Comparison of ENCODE assay signal across 9 cellular contexts in the genomic region with DNA sequence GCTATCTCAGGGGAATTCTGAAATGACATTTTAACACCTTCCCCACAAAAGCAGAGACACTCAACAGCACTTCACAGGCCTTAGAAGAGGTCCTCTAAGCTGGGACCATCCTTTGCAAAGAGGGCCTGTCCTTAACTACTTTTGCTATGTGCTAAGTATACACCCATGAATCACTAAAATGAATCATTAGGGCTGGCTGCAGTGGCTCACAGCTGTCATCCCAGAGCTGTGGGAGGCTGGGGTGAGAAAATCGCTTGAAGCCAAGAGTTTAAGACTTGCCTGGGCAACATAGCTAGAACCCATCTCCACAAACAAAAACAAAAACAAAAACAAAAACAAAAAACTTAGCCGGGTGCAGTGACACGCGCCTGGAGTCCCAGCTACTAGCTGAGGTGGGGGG. TPM values are rescaled to one million over a fixed set of nuclear protein-coding genes. Genes with fewer than 3 reads are reported as not detected.
DNase-seq lines count a peak whose midpoint lies in the region; ATAC-seq and TF ChIP-seq lines count a peak whose summit lies in the region.
"Had no signal": no experiment of that assay in that cellular context is flagged by ENCODE, and none has a peak within 500 bp of the region (broad histone marks: within the 10 kb centered on the region; RNA-seq: fewer than 3 reads in every experiment).

No MANE protein-coding gene starts in this region.

- no peak overlapping the region for H3K4me3 Mint-ChIP-seq in endothelial cell (ENCODE audit: unreplicated experiment)

- peak; percentile 62 for ATAC-seq in lung (ENCODE audit: insufficient read depth, low FRiP score)

- DNase-seq in AG09309 (ENCODE audit: low read depth) (peak; percentile 53), HS-5 (ENCODE audit: low read depth) (peak; percentile 60), adipocyte (ENCODE audit: low read depth) (peak; percentile 52), lung (ENCODE audit: low spot score) (no peak), KBM-7 (no peak), endothelial cell (ENCODE audit: low spot score) (no peak), NCI-H2081 (lab: John Stamatoyannopoulos, UW) (no peak), cortex of kidney (lab: John Stamatoyannopoulos, UW) (no peak)
- DNase-seq: spleen had no signal

- no peaks in the 10 kb centered on the region for H3K9me3 Mint-ChIP-seq in endothelial cell (ENCODE audit: unreplicated experiment)

- in situ Hi-C loops in KBM-7 (cut with MboI; ENCODE audit: low pct_unique_long_range_greater_than_20kb, low sequenced_read_pairs): no loop called here

- H3K4me3 ChIP-seq in AG09309 (ENCODE audit: control insufficient read depth, low read depth, low read length) (no peak overlapping the region), adipocyte (ENCODE audit: low read length) (peak overlapping the region; percentile 56), lung (no peak overlapping the region)
- H3K4me3 ChIP-seq: spleen had no signal

- no peak overlapping the region for H3K27ac Mint-ChIP-seq in endothelial cell (ENCODE audit: unreplicated experiment)

- H3K36me3 Mint-ChIP-seq in endothelial cell (ENCODE audit: low read depth, unreplicated experiment): no peaks in the 10 kb centered on the region

- H3K9me3 ChIP-seq in adipocyte (ENCODE audit: control insufficient read depth, low read length): no peaks in the 10 kb centered on the region
- H3K9me3 ChIP-seq in lung (ENCODE audit: control insufficient read depth in 2 of 2, insufficient read depth in 1 of 2, low read length in 1 of 2): no peaks in the 10 kb centered on the region
- H3K9me3 ChIP-seq: spleen had no signal

- no peak for TF ChIP-seq CTCF in AG09309 (IDR thresholded peaks at IDR 0.05; ENCODE audit: control insufficient read depth, insufficient read depth, low read depth, low read length, missing control alignments)
- TF ChIP-seq CTCF in lung (IDR thresholded peaks at IDR 0.05; ENCODE audit: control extremely low read depth, extremely low read depth): no peak
- no peak for TF ChIP-seq CTCF in endothelial cell (IDR thresholded peaks at IDR 0.05; ENCODE audit: unreplicated experiment)

- no peaks in the 10 kb centered on the region for H3K27me3 Mint-ChIP-seq in endothelial cell (ENCODE audit: unreplicated experiment)

- peaks cover 7% of the 10 kb centered on the region for H3K36me3 ChIP-seq in adipocyte (ENCODE audit: control insufficient read depth, insufficient read depth, low read length, severe bottlenecking)
- H3K36me3 ChIP-seq in lung (ENCODE audit: control insufficient read depth in 2 of 2, insufficient read depth in 2 of 2, low read length in 2 of 2): peaks cover 0 to 11% of the 10 kb centered on the region in 2 donors

- H3K4me1 Mint-ChIP-seq in endothelial cell (ENCODE audit: unreplicated experiment): peaks cover 5% of the 10 kb centered on the region

- 93 to 99% methylated on average over 4 of the region's 4 CpGs for WGBS in lung, 2 donors

- no peaks in the 10 kb centered on the region for H3K27me3 ChIP-seq in adipocyte (replicated peaks; ENCODE audit: control insufficient read depth, insufficient read depth, low read length)
- no peaks in the 10 kb centered on the region for H3K27me3 ChIP-seq in lung (ENCODE audit: control insufficient read depth, insufficient read depth)
- H3K27me3 ChIP-seq: spleen had no signal

- no peak overlapping the region for H3K27ac ChIP-seq in lung (ENCODE audit: low read depth in 1 of 2, low read length in 1 of 2)
- H3K27ac ChIP-seq: spleen had no signal

- H3K9ac ChIP-seq in adipocyte (ENCODE audit: low read length): no peak overlapping the region

- peaks cover 19% of the 10 kb centered on the region for H3K4me1 ChIP-seq in adipocyte (ENCODE audit: control insufficient read depth, insufficient read depth, low read length)
- no peaks in the 10 kb centered on the region for H3K4me1 ChIP-seq in lung (ENCODE audit: control insufficient read depth in 2 of 2, insufficient read depth in 2 of 2, low read length in 2 of 2)

RNA-seq across cellular contexts. Expression of a gene that starts 53.9 kb away (rescaled TPM):
- total RNA-seq in lung: 10 to 100 TPM in 1 of 2 donors, 1 to 10 TPM in 1; 2.6 to 10.6 TPM
- polyA plus RNA-seq in lung: 1 to 10 TPM; 3.0 to 4.9 TPM
- total RNA-seq in endothelial cell (ENCODE audit: unreplicated experiment): 2.9 TPM

Comparison
In these comparisons a context has a peak if more than half of its experiments do, and no peak if none do; other contexts are left out.
1. DNase-seq: peak in AG09309 (single experiment), HS-5 (single experiment) and adipocyte (single experiment); none in lung (single experiment), KBM-7 (single experiment), endothelial cell (single experiment), NCI-H2081 (0 of 2) and cortex of kidney (single experiment).